In genomic region chr7:77157446-77157845, GRCh38 we compare ENCODE assay signal across 8 cellular contexts. TPM values are rescaled to one million over a fixed set of nuclear protein-coding genes. Genes with fewer than 3 reads are reported as not detected.
DNase-seq lines count a peak whose midpoint lies in the region; ATAC-seq and FAIRE-seq lines count a peak whose summit lies in the region.

No MANE protein-coding gene starts in this region.

- no peaks in the 10 kb centered on the region for H3K4me1 ChIP-seq in right cardiac atrium (ENCODE audit: control insufficient read depth, insufficient read depth, low read length)

- DNase-seq in right cardiac atrium: peak in 1 of 3 donors; percentile 39
- no peak for DNase-seq in cardiac septum (ENCODE audit: low spot score)
- DNase-seq in activated T-cell treated with anti-CD3 and anti-CD28 coated beads, Interleukin-2, amount 50 U/mL, for 72 hours: peak in 1 of 2 donors; percentile 16
- DNase-seq in urothelium cell line (ENCODE audit: low spot score): no peak
- no peak for DNase-seq in T1000 (lab: John Stamatoyannopoulos, UW)
- DNase-seq in COR-L47 (lab: John Stamatoyannopoulos, UW): no peak
- no peak for DNase-seq in HT-29 (ENCODE audit: low spot score)

- no peaks in the 10 kb centered on the region for H3K27me3 Mint-ChIP-seq in activated T-cell treated with anti-CD3 and anti-CD28 coated beads, Interleukin-2, amount 50 U/mL, for 72 hours (ENCODE audit: low read depth)

- WGBS in right cardiac atrium: 13% methylated on average over 1 of the region's 1 CpG

- H3K27ac Mint-ChIP-seq in activated T-cell treated with anti-CD3 and anti-CD28 coated beads, Interleukin-2, amount 50 U/mL, for 72 hours: peak overlapping the region; percentile 6

- H3K27ac ChIP-seq in right cardiac atrium (ENCODE audit: low read length): no peak overlapping the region

- peaks cover 2 to 5% of the 10 kb centered on the region in 2 donors for H3K36me3 Mint-ChIP-seq in activated T-cell treated with anti-CD3 and anti-CD28 coated beads, Interleukin-2, amount 50 U/mL, for 72 hours (ENCODE audit: insufficient read depth in 2 of 2)

- H3K27me3 ChIP-seq in right cardiac atrium (ENCODE audit: control insufficient read depth, insufficient read depth): no peaks in the 10 kb centered on the region

- intact Hi-C loops in right cardiac atrium (cut with DNase I) (no loop called here), cardiac septum (cut with DNase I) (no loop called here)

- peak; percentile 13 for FAIRE-seq in urothelium cell line (lab: Jason Lieb, UNC)

- peak; percentile 57 to 67 for ATAC-seq in right cardiac atrium
- ATAC-seq in HG03108 (IDR thresholded peaks at IDR 0.05; ENCODE audit: unreplicated experiment): peak; percentile 60
- ATAC-seq in activated T-cell treated with anti-CD3 and anti-CD28 coated beads, Interleukin-2, amount 50 U/mL, for 72 hours (replicated peaks in 1 of 2): peak; percentile 35 to 41

- peaks cover 33% of the 10 kb centered on the region for H3K4me1 Mint-ChIP-seq in activated T-cell treated with anti-CD3 and anti-CD28 coated beads, Interleukin-2, amount 50 U/mL, for 72 hours (ENCODE audit: low read depth)

- no peak overlapping the region for H3K4me3 ChIP-seq in right cardiac atrium (ENCODE audit: low read length)

- H3K4me3 Mint-ChIP-seq in activated T-cell treated with anti-CD3 and anti-CD28 coated beads, Interleukin-2, amount 50 U/mL, for 72 hours: peak overlapping the region; percentile 44 to 55

- H3K9me3 Mint-ChIP-seq in activated T-cell treated with anti-CD3 and anti-CD28 coated beads, Interleukin-2, amount 50 U/mL, for 72 hours: no peaks in the 10 kb centered on the region

- H3K9me3 ChIP-seq in right cardiac atrium (ENCODE audit: control insufficient read depth, low read length): no peaks in the 10 kb centered on the region

RNA-seq across cellular contexts. Expression of gene CCDC146, which starts 35.0 kb away (rescaled TPM):
- total RNA-seq in right cardiac atrium (10 to 100 TPM in 2 of 4 donors, 1 to 10 TPM in 2; 7.5 to 11.4 (median 10.2) TPM), cardiac septum (4.3 TPM)
- 6.0 TPM for polyA plus RNA-seq in right cardiac atrium
- total RNA-seq in activated T-cell treated with anti-CD3 and anti-CD28 coated beads, Interleukin-2, amount 50 U/mL, for 72 hours: 1 to 10 TPM; 2.0 to 3.8 TPM
- not detected in 2 replicates for total RNA-seq in HT-29 (2014; rRNA removed; shearing (Covaris generic))

RNA-seq across cellular contexts. Expression of gene FGL2, which starts 42.2 kb away (rescaled TPM):
- total RNA-seq in right cardiac atrium (10 to 100 TPM; 28.0 to 31.2 (median 29.8) TPM), cardiac septum (6.0 TPM)
- 8.3 TPM for polyA plus RNA-seq in right cardiac atrium
- under 1 TPM; 0.38 to 0.93 TPM for total RNA-seq in activated T-cell treated with anti-CD3 and anti-CD28 coated beads, Interleukin-2, amount 50 U/mL, for 72 hours
- total RNA-seq in HT-29 (2014; rRNA removed; shearing (Covaris generic)): not detected in 2 replicates
